Comparison of ENCODE assay signal across 24 cellular contexts in the genomic region with DNA sequence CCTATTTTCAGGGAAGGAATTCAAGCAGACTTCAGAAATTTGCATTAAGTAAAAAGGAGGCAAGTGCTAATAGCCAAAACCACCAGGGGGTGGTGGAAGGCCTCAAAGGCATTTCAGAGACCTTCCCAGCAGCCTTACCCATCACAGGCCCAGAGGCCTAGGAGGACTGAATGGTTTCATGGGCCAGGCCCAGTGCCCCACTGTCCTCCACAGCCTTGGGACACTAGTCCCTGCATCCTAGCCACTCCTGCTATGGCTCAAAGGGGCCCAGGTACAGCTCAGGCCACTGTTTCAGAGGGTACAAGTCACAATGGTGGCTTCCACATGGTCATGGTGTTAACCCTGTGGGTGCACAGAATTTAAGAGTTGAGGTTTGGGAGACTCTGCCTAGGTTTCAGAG. TPM values are rescaled to one million over a fixed set of nuclear protein-coding genes. Genes with fewer than 3 reads are reported as not detected.
DNase-seq lines count a peak whose midpoint lies in the region; ATAC-seq, FAIRE-seq and TF ChIP-seq lines count a peak whose summit lies in the region.
"Had no signal": no experiment of that assay in that cellular context is flagged by ENCODE, and none has a peak within 500 bp of the region (broad histone marks: within the 10 kb centered on the region; RNA-seq: fewer than 3 reads in every experiment).

No MANE protein-coding gene starts in this region.

- H4K20me1 ChIP-seq in HepG2 (ENCODE audit: insufficient read depth, low read length) = no peaks in the 10 kb centered on the region
- H4K20me1 ChIP-seq: BLaER1 treated with 17β-estradiol and CSF1 and Interleukin-3, amounts not matched to agents 10 nM and 100 nM had no signal

- H3K4me1 Mint-ChIP-seq in endodermal cell (no peaks in the 10 kb centered on the region), Calu3 (ENCODE audit: low read depth, unreplicated experiment) (no peaks in the 10 kb centered on the region)

- TF ChIP-seq CTCF in HepG2 (CRISPR knock-in tag; IDR thresholded peaks at IDR 0.05) (no peak), right lobe of liver (IDR thresholded peaks at IDR 0.05) (no peak), endodermal cell (conservative IDR thresholded peaks at IDR 0.05) (no peak), Calu3 (IDR thresholded peaks at IDR 0.05; ENCODE audit: unreplicated experiment) (no peak)

- H3K79me2 ChIP-seq in HepG2 (ENCODE audit: insufficient read depth, low read length) = no peaks in the 10 kb centered on the region

- no peaks in the 10 kb centered on the region for H3K27me3 Mint-ChIP-seq in endodermal cell (ENCODE audit: insufficient read depth)
- H3K27me3 Mint-ChIP-seq in Calu3 (ENCODE audit: unreplicated experiment) = no peaks in the 10 kb centered on the region
- H3K27me3 Mint-ChIP-seq: T-cell had no signal

- POLR2A ChIA-PET in HepG2 (lab: Yijun Ruan, JAX) = no interaction called here

- H3K27ac Mint-ChIP-seq in endodermal cell (no peak overlapping the region), Calu3 (ENCODE audit: unreplicated experiment) (no peak overlapping the region)
- H3K27ac Mint-ChIP-seq: CD8-positive, alpha-beta T cell; T-cell had no signal

- BruUV-seq in HepG2 (replicated peaks; lab: Mats Ljungman, UMichigan) (no TSS peak), Calu3 (replicated peaks; lab: Mats Ljungman, UMichigan) (no TSS peak)

- intact Hi-C loops in HepG2 (cut with micrococcal nuclease; ENCODE audit: unreplicated experiment) (no loop called here), right lobe of liver (cut with DNase I) (no loop called here), Calu3 (cut with micrococcal nuclease; ENCODE audit: unreplicated experiment) (no loop called here)

- DNase-seq in HepG2 (ENCODE audit: low spot score) (no peak), right lobe of liver (no peak), NAMALWA (ENCODE audit: low spot score) (peak; percentile 8), endodermal cell (peak; percentile 58), NCI-H526 treated with DMSO at 0.1 percent for 48 hours (lab: John Stamatoyannopoulos, UW) (no peak), Calu3 (no peak), NCI-H69 (lab: John Stamatoyannopoulos, UW) (no peak)
- DNase-seq: CD8-positive, alpha-beta T cell; DMS79 treated with DMSO at 0.1 percent for 48 hours; GM23248; NCI-H1105 treated with DMSO at 0.1 percent for 48 hours; NCI-H2029 treated with DMSO at 0.1 percent for 48 hours; NCI-H226; NCI-H510A treated with DMSO at 0.1 percent for 48 hours; NCI-H82; T-cell had no signal

- peaks cover 72% of the 10 kb centered on the region for H3K36me3 Mint-ChIP-seq in endodermal cell (ENCODE audit: low read depth)
- peaks cover 10% of the 10 kb centered on the region for H3K36me3 Mint-ChIP-seq in Calu3 (ENCODE audit: insufficient read depth, unreplicated experiment)

- no peak overlapping the region for H3K4me2 ChIP-seq in HepG2 (ENCODE audit: low read depth, low read length)
- H3K4me2 ChIP-seq: BLaER1 treated with 17β-estradiol and CSF1 and Interleukin-3, amounts not matched to agents 10 nM and 100 nM; KMS-11 had no signal

- no peaks in the 10 kb centered on the region for H3K4me1 ChIP-seq in HepG2 (ENCODE audit: insufficient read depth, low read length)
- H3K4me1 ChIP-seq in right lobe of liver = no peaks in the 10 kb centered on the region
- H3K4me1 ChIP-seq in endodermal cell (ENCODE audit: control insufficient read depth, insufficient read depth, low read length) = no peaks in the 10 kb centered on the region
- H3K4me1 ChIP-seq: BLaER1 treated with 17β-estradiol and CSF1 and Interleukin-3, amounts not matched to agents 10 nM and 100 nM; HAP-1; SJCRH30 had no signal

- no peak overlapping the region for H3K4me3 ChIP-seq in HepG2 (replicated peaks in 1 of 3; ENCODE audit: insufficient read depth in 1 of 3, low read depth in 2 of 3, low read length in 3 of 3)
- H3K4me3 ChIP-seq in right lobe of liver = no peak overlapping the region
- H3K4me3 ChIP-seq in endodermal cell (ENCODE audit: low read length) = peak overlapping the region; percentile 57
- H3K4me3 ChIP-seq: GM23248, HAP-1, SJCRH30 had no signal

- H3K9ac ChIP-seq in HepG2 (ENCODE audit: insufficient read depth, low read depth, low read length) (no peak overlapping the region), endodermal cell (ENCODE audit: extremely low read depth, low read length, poor library complexity, severe bottlenecking) (no peak overlapping the region)
- H3K9ac ChIP-seq: BLaER1 treated with 17β-estradiol and CSF1 and Interleukin-3, amounts not matched to agents 10 nM and 100 nM; GM23248; KMS-11 had no signal

- H3K36me3 ChIP-seq in HepG2 (replicated peaks in 1 of 2; ENCODE audit: control insufficient read depth in 1 of 2, insufficient read depth in 2 of 2, low read length in 2 of 2) (peaks cover 23 to 49% of the 10 kb centered on the region in 2 experiments), right lobe of liver (peaks cover 0 to 7% (median 0%) of the 10 kb centered on the region in 4 donors), endodermal cell (ENCODE audit: control insufficient read depth, insufficient read depth, low read length) (peaks cover 62% of the 10 kb centered on the region)

- in situ Hi-C loops in HepG2 (cut with HindIII; ENCODE audit: extremely low pct_ligation_motif_present, low pct_unique_long_range_greater_than_20kb) = no loop called here

- FAIRE-seq in HepG2 (lab: Jason Lieb, UNC) = no peak
- FAIRE-seq: D721Med, GM12891, RCC 7860 had no signal

- no peak overlapping the region for H2AFZ ChIP-seq in HepG2 (ENCODE audit: low read length)
- H2AFZ ChIP-seq: GM23248 had no signal

- CTCF ChIA-PET in HepG2 (lab: Yijun Ruan, JAX; ENCODE audit: low intra/inter-chr PET ratio, low total read pairs) (no interaction called here), Calu3 (lab: Charles Lee) (no interaction called here)

- H3K4me3 Mint-ChIP-seq in endodermal cell = no peak overlapping the region
- no peak overlapping the region for H3K4me3 Mint-ChIP-seq in Calu3 (ENCODE audit: low read depth, unreplicated experiment)
- H3K4me3 Mint-ChIP-seq: CD8-positive, alpha-beta T cell; T-cell had no signal

- H3K27me3 ChIP-seq in HepG2 (ENCODE audit: control insufficient read depth in 1 of 2, insufficient read depth in 2 of 2, low read length in 2 of 2) (no peaks in the 10 kb centered on the region), right lobe of liver (no peaks in the 10 kb centered on the region), endodermal cell (ENCODE audit: control insufficient read depth, insufficient read depth, low read length, poor library complexity, severe bottlenecking) (no peaks in the 10 kb centered on the region)
- H3K27me3 ChIP-seq: BLaER1 treated with 17β-estradiol and CSF1 and Interleukin-3, amounts not matched to agents 10 nM and 100 nM; SJCRH30 had no signal

- TF ChIP-seq POLR2A in HepG2 (IDR thresholded peaks at IDR 0.05; ENCODE audit: insufficient read depth in 1 of 2, low read depth in 2 of 2, low read length in 2 of 2) = no peak
- no peak for TF ChIP-seq POLR2A in right lobe of liver (IDR thresholded peaks at IDR 0.05)

- TF ChIP-seq RAD21 in HepG2 (CRISPR knock-in tag; IDR thresholded peaks at IDR 0.05) = no peak

- peaks cover 16% of the 10 kb centered on the region for H3K9me3 ChIP-seq in HepG2 (ENCODE audit: low read length)
- H3K9me3 ChIP-seq in right lobe of liver = no peaks in the 10 kb centered on the region
- peaks cover 43% of the 10 kb centered on the region for H3K9me3 ChIP-seq in endodermal cell (ENCODE audit: control insufficient read depth, low read length)

- TF ChIP-seq EP300 in HepG2 (IDR thresholded peaks at IDR 0.05; ENCODE audit: low read depth in 2 of 2, low read length in 2 of 2) (no peak), HepG2 (CRISPR knock-in tag; IDR thresholded peaks at IDR 0.05; ENCODE audit: borderline replicate concordance) (no peak)

- H3K27ac ChIP-seq in HepG2 (ENCODE audit: extremely low read length, insufficient read depth, low read length) = no peak overlapping the region
- H3K27ac ChIP-seq in right lobe of liver = no peak overlapping the region
- no peak overlapping the region for H3K27ac ChIP-seq in endodermal cell (ENCODE audit: low read depth, low read length)
- H3K27ac ChIP-seq: BLaER1 treated with 17β-estradiol and CSF1 and Interleukin-3, amounts not matched to agents 10 nM and 100 nM; GM23248; HL-60; KMS-11; SJCRH30 had no signal

- H3K9me3 Mint-ChIP-seq in endodermal cell (peaks cover 33% of the 10 kb centered on the region), Calu3 (ENCODE audit: low read depth, unreplicated experiment) (peaks cover 13% of the 10 kb centered on the region)

- no peak for ATAC-seq in HepG2
- ATAC-seq in right lobe of liver = no peak
- ATAC-seq: CD8-positive, alpha-beta T cell; T-cell had no signal

RNA-seq across cellular contexts. Expression of a gene that starts 58.6 kb away (rescaled TPM):
- total RNA-seq in HepG2 (2016; rRNA removed; fragmentation: Illumina TruSeq; extraction: Trizol) (10.7 and 15.5 TPM in 2 replicates), right lobe of liver (1 to 10 TPM; 1.2 to 4.3 (median 2.5) TPM), endodermal cell (1 to 10 TPM; 3.6 to 4.8 TPM), Calu3 (2022) (7.4 and 8.8 TPM in 2 replicates)
- total RNA-seq in HepG2 (2016; cell fraction: cytosol; rRNA removed; fragmentation: Illumina TruSeq; extraction: Trizol; ENCODE audit: low read depth) = 2.9 and 3.9 TPM in 2 replicates
- 11.3 and 16.1 TPM in 2 replicates for total RNA-seq in HepG2 (2016; cell fraction: insoluble cytoplasmic fraction; rRNA removed; fragmentation: Illumina TruSeq; extraction: Trizol)
- 5.9 and 6.0 TPM in 2 replicates for total RNA-seq in HepG2 (2016; cell fraction: membrane; rRNA removed; fragmentation: Illumina TruSeq; extraction: Trizol)
- total RNA-seq in HepG2 (2016; cell fraction: nucleus; rRNA removed; fragmentation: Illumina TruSeq; extraction: Trizol) = 3.0 and 4.8 TPM in 2 replicates
- 1.1 and 1.7 TPM in 2 replicates for polyA plus RNA-seq in HepG2 (2011; rRNA removed)
- 0.86 and 1.00 TPM in 2 replicates for polyA plus RNA-seq in HepG2 (2011; cell fraction: cytosol; rRNA removed)
- polyA plus RNA-seq in HepG2 (2011; cell fraction: nucleus; rRNA removed) = 0.16 and 0.29 TPM in 2 replicates
- 2.6 and 3.1 TPM in 2 replicates for polyA plus RNA-seq in HepG2 (2012)
- 2.3 and 2.8 TPM in 2 replicates for polyA plus RNA-seq in HepG2 (2016; cell fraction: cytosol; fragmentation: Illumina TruSeq; extraction: Trizol; ENCODE audit: low read depth)
- 18.6 and 20.3 TPM in 2 replicates for polyA plus RNA-seq in HepG2 (2016; cell fraction: insoluble cytoplasmic fraction; fragmentation: Illumina TruSeq; extraction: Trizol; ENCODE audit: low read depth)
- polyA plus RNA-seq in HepG2 (2016; cell fraction: membrane; fragmentation: Illumina TruSeq; extraction: Trizol; ENCODE audit: low read depth) = 5.1 and 5.8 TPM in 2 replicates
- 8.8 and 10.1 TPM in 2 replicates for polyA plus RNA-seq in HepG2 (2016; cell fraction: nucleus; fragmentation: Illumina TruSeq; extraction: Trizol; ENCODE audit: insufficient read depth, low read depth)
- 0.32 and 7.6 TPM in 2 replicates for polyA minus RNA-seq in HepG2 (2011; rRNA and poly(A)+ RNA removed; ENCODE audit: low replicate concordance)
- polyA minus RNA-seq in HepG2 (2011; cell fraction: cytosol; rRNA and poly(A)+ RNA removed) = 1.1 and 1.8 TPM in 2 replicates
- 0.39 TPM in 1 of 2 replicates, not detected in the other for polyA minus RNA-seq in HepG2 (2011; cell fraction: nucleus; rRNA and poly(A)+ RNA removed)
- 8.2 TPM for polyA plus RNA-seq in endodermal cell (2013, experiment 1 of 2)
- 8.8 TPM for polyA plus RNA-seq in endodermal cell (2013, experiment 2 of 2)

Comparison
In these comparisons a context has a peak if more than half of its experiments do, and no peak if none do; other contexts are left out.
1. DNase-seq: peak in NAMALWA (single experiment) and endodermal cell (single experiment); none in HepG2 (single experiment), right lobe of liver (0 of 3), NCI-H526 treated with DMSO at 0.1 percent for 48 hours (single experiment), Calu3 (single experiment) and NCI-H69 (single experiment).